Comparison of ENCODE assay signal across 13 cellular contexts in genomic region chr18:59219672-59220163, GRCh38. TPM values are rescaled to one million over a fixed set of nuclear protein-coding genes. Genes with fewer than 3 reads are reported as not detected.
DNase-seq lines count a peak whose midpoint lies in the region; ATAC-seq and TF ChIP-seq lines count a peak whose summit lies in the region.
"Had no signal": no experiment of that assay in that cellular context is flagged by ENCODE, and none has a peak within 500 bp of the region (broad histone marks: within the 10 kb centered on the region; RNA-seq: fewer than 3 reads in every experiment).

Gene GRP (plus strand): TSS chr18:59220158. CDS start chr18:59220266, 108 bp downstream.

- H3K4me3 ChIP-seq in cardiac muscle cell (peak within 1 kb of the TSS; percentile 19), NT2/D1 (ENCODE audit: insufficient read length, low read depth) (peak within 1 kb of the TSS; percentile 46)
- H3K4me3 ChIP-seq: BLaER1 treated with 17β-estradiol and CSF1 and Interleukin-3, amounts not matched to agents 10 nM and 100 nM; pancreas had no signal

- peaks cover 5% of the 10 kb centered on the region for H3K4me1 ChIP-seq in cardiac muscle cell (ENCODE audit: low read depth)
- H3K4me1 ChIP-seq in NT2/D1 (ENCODE audit: insufficient read depth, insufficient read length) = peaks cover 2% of the 10 kb centered on the region
- H3K4me1 ChIP-seq: pancreas had no signal

- intact Hi-C loops in Right ventricle myocardium superior (cut with DNase I) = no loop called here

- no peaks in the 10 kb centered on the region for H3K36me3 Mint-ChIP-seq in T-helper 2 cell treated with Interferon-gamma antibody and Interleukin-4, amounts not matched to agents 5 μg/mL and 100 μg/mL, for 36 hours (ENCODE audit: low read depth)

- ATAC-seq in Right ventricle myocardium superior (ENCODE audit: poor library complexity) = no peak
- ATAC-seq in HG03354 (IDR thresholded peaks at IDR 0.05; ENCODE audit: poor library complexity, severe bottlenecking, unreplicated experiment) = no peak
- ATAC-seq: activated naive CD8-positive, alpha-beta T cell treated with anti-CD3 and anti-CD28 coated beads, Interleukin-2, amount 50 U/mL, for 24 hours had no signal

- H3K27me3 ChIP-seq in cardiac muscle cell (peaks cover 96% of the 10 kb centered on the region), NT2/D1 (ENCODE audit: insufficient read depth, insufficient read length) (peaks cover 69% of the 10 kb centered on the region)

- H3K36me3 ChIP-seq in cardiac muscle cell (no peaks in the 10 kb centered on the region), NT2/D1 (ENCODE audit: insufficient read depth, insufficient read length, low read length) (no peaks in the 10 kb centered on the region)
- H3K36me3 ChIP-seq: BLaER1 treated with 17β-estradiol and CSF1 and Interleukin-3, amounts not matched to agents 10 nM and 100 nM; pancreas; upper lobe of left lung had no signal

- H3K27ac ChIP-seq in cardiac muscle cell (no peak within 1 kb of the TSS), temporal lobe (ENCODE audit: low read depth, low read length) (no peak within 1 kb of the TSS)
- H3K27ac ChIP-seq: BLaER1 treated with 17β-estradiol and CSF1 and Interleukin-3, amounts not matched to agents 10 nM and 100 nM; pancreas; upper lobe of left lung had no signal

- H3K4me3 Mint-ChIP-seq in T-helper 2 cell treated with Interferon-gamma antibody and Interleukin-4, amounts not matched to agents 5 μg/mL and 100 μg/mL, for 36 hours = no peak within 1 kb of the TSS
- H3K4me3 Mint-ChIP-seq: activated naive CD8-positive, alpha-beta T cell treated with anti-CD3 and anti-CD28 coated beads, Interleukin-2, amount 50 U/mL, for 24 hours had no signal

- DNase-seq in cardiac muscle cell (ENCODE audit: low read depth in 1 of 2, low spot score in 1 of 2) (peak in 1 of 2 donors; percentile 23), Right ventricle myocardium superior (no peak), NT2/D1 (ENCODE audit: low read depth, low spot score) (no peak), iPS-NIHi7 (ENCODE audit: extremely low spot score) (peak; percentile 43), LoVo (ENCODE audit: low spot score) (no peak)
- no peak for DNase-seq in T-helper 2 cell treated with Interferon-gamma antibody and Interleukin-4, amounts not matched to agents 5 μg/mL and 100 μg/mL, for 36 hours (ENCODE audit: low spot score)
- DNase-seq: activated naive CD8-positive, alpha-beta T cell treated with anti-CD3 and anti-CD28 coated beads, Interleukin-2, amount 50 U/mL, for 24 hours; NCI-H2081 treated with DMSO at 0.1 percent for 48 hours had no signal

- H3K9me3 ChIP-seq in cardiac muscle cell (ENCODE audit: low read depth) = no peaks in the 10 kb centered on the region
- H3K9me3 ChIP-seq in NT2/D1 (ENCODE audit: insufficient read depth, low read length) = no peaks in the 10 kb centered on the region
- H3K9me3 ChIP-seq: pancreas, upper lobe of left lung had no signal

- H3K4me1 Mint-ChIP-seq in T-helper 2 cell treated with Interferon-gamma antibody and Interleukin-4, amounts not matched to agents 5 μg/mL and 100 μg/mL, for 36 hours (ENCODE audit: low read depth) = peaks cover 2% of the 10 kb centered on the region

- no peaks in the 10 kb centered on the region for H3K9me3 Mint-ChIP-seq in T-helper 2 cell treated with Interferon-gamma antibody and Interleukin-4, amounts not matched to agents 5 μg/mL and 100 μg/mL, for 36 hours
- H3K9me3 Mint-ChIP-seq: activated naive CD8-positive, alpha-beta T cell treated with anti-CD3 and anti-CD28 coated beads, Interleukin-2, amount 50 U/mL, for 24 hours had no signal

- no peak within 1 kb of the TSS for H3K27ac Mint-ChIP-seq in T-helper 2 cell treated with Interferon-gamma antibody and Interleukin-4, amounts not matched to agents 5 μg/mL and 100 μg/mL, for 36 hours
- H3K27ac Mint-ChIP-seq: activated naive CD8-positive, alpha-beta T cell treated with anti-CD3 and anti-CD28 coated beads, Interleukin-2, amount 50 U/mL, for 24 hours had no signal

- TF ChIP-seq CTCF in cardiac muscle cell (IDR thresholded peaks at IDR 0.05; ENCODE audit: low read depth, low read length) = no peak

- peaks cover 75% of the 10 kb centered on the region for H3K27me3 Mint-ChIP-seq in T-helper 2 cell treated with Interferon-gamma antibody and Interleukin-4, amounts not matched to agents 5 μg/mL and 100 μg/mL, for 36 hours (ENCODE audit: low read depth)

- peak within 1 kb of the TSS; percentile 59 for H3K9ac ChIP-seq in NT2/D1 (ENCODE audit: insufficient read length, low read depth)
- H3K9ac ChIP-seq: BLaER1 treated with 17β-estradiol and CSF1 and Interleukin-3, amounts not matched to agents 10 nM and 100 nM had no signal

RNA-seq across cellular contexts. Expression of gene GRP, which starts in this region (rescaled TPM):
- total RNA-seq in cardiac muscle cell = 0.42 and 1.2 TPM in 2 replicates
- polyA plus RNA-seq in cardiac muscle cell = not detected in 2 replicates
- not detected for total RNA-seq in Right ventricle myocardium superior
- total RNA-seq in temporal lobe = 17.5 TPM
